Comparison of ENCODE assay signal across 9 cellular contexts in genomic region chr6:33192671-33193602, GRCh38. TPM values are rescaled to one million over a fixed set of nuclear protein-coding genes. Genes with fewer than 3 reads are reported as not detected.
DNase-seq lines count a peak whose midpoint lies in the region; FAIRE-seq and TF ChIP-seq lines count a peak whose summit lies in the region.
"Had no signal": no experiment of that assay in that cellular context is flagged by ENCODE, and none has a peak within 500 bp of the region (broad histone marks: within the 10 kb centered on the region; RNA-seq: fewer than 3 reads in every experiment).

No MANE protein-coding gene starts in this region.

- no peaks in the 10 kb centered on the region for H4K20me1 ChIP-seq in MM.1S (ENCODE audit: insufficient read depth, low read length)

- no peak overlapping the region for H3K9ac ChIP-seq in MM.1S (ENCODE audit: low read length)

- H3K27ac ChIP-seq in adrenal gland (no peak overlapping the region), MM.1S (ENCODE audit: low read length) (no peak overlapping the region)
- H3K27ac ChIP-seq: C4-2B had no signal

- peak in 1 of 6 experiments; percentile 2 for TF ChIP-seq CTCF in adrenal gland (IDR thresholded peaks at IDR 0.05)
- TF ChIP-seq CTCF in retinal pigment epithelial cell (conservative IDR thresholded peaks at IDR 0.05; ENCODE audit: low read depth, low read length), result no peak
- TF ChIP-seq CTCF in MM.1S (IDR thresholded peaks at IDR 0.05; ENCODE audit: low read length), result no peak

- peaks cover 3% of the 10 kb centered on the region; the same call in 1 of the 2 replicates for H3K79me2 ChIP-seq in MM.1S (ENCODE audit: low read length)

- H3K36me3 ChIP-seq in adrenal gland (replicated peaks in 1 of 2) (peaks cover 0 to 33% of the 10 kb centered on the region in 2 donors), MM.1S (replicated peaks; ENCODE audit: insufficient read depth, low read length) (no peaks in the 10 kb centered on the region; the same call in 1 of the 2 replicates)

- WGBS in adrenal gland, 4 donors, result 2 to 5% (median 2%) methylated on average over 21 to 71 of the region's 72 CpGs

- H2AFZ ChIP-seq in MM.1S (ENCODE audit: low read length), result no peak overlapping the region

- TF ChIP-seq POLR2A in adrenal gland (IDR thresholded peaks at IDR 0.05) (no peak), GM12892 (IDR thresholded peaks at IDR 0.05; ENCODE audit: low read depth, low read length) (no peak)

- H3K4me3 ChIP-seq in adrenal gland (peak overlapping the region in 2 of 4 donors; percentile 4 to 44), retinal pigment epithelial cell (ENCODE audit: low read length) (peak overlapping the region; percentile 47), MM.1S (ENCODE audit: low read length) (no peak overlapping the region)

- DNase-seq in NCI-H1436 (lab: John Stamatoyannopoulos, UW) (peak; percentile 20), NCI-H1436 treated with DMSO at 0.1 percent for 48 hours (lab: John Stamatoyannopoulos, UW) (no peak), adrenal gland (peak in 4 of 7 donors; percentile 23 to 53 (median 40)), hypothalamus (lab: John Stamatoyannopoulos, UW) (peak in 49 of 51 donors; percentile 13 to 87 (median 66)), retinal pigment epithelial cell (ENCODE audit: low read depth) (no peak), Kasumi-1 (lab: John Stamatoyannopoulos, UW) (no peak), GM12892 (ENCODE audit: insufficient read length) (no peak), MM.1S (no peak)

- H3K27me3 ChIP-seq in adrenal gland (peaks cover 13% of the 10 kb centered on the region), MM.1S (replicated peaks; ENCODE audit: insufficient read depth, low read length) (peaks cover 10% of the 10 kb centered on the region)

- FAIRE-seq in GM12892 (lab: Jason Lieb, UNC), result no peak

- H3K4me2 ChIP-seq in MM.1S (ENCODE audit: low read depth, low read length), result no peak overlapping the region

- intact Hi-C loops in adrenal gland (cut with DNase I), result no loop called here

- no peaks in the 10 kb centered on the region for H3F3A ChIP-seq in MM.1S (ENCODE audit: insufficient read depth, low read length)

- H3K9me3 ChIP-seq in adrenal gland (replicated peaks in 1 of 3) (no peaks in the 10 kb centered on the region), MM.1S (replicated peaks; ENCODE audit: insufficient read depth, low read length) (no peaks in the 10 kb centered on the region)

- H3K4me1 ChIP-seq in adrenal gland (replicated peaks in 1 of 2), result peaks cover 9 to 21% of the 10 kb centered on the region in 2 donors
- H3K4me1 ChIP-seq in MM.1S (ENCODE audit: low read length), result no peaks in the 10 kb centered on the region

- H3K9me2 ChIP-seq in MM.1S (replicated peaks; ENCODE audit: insufficient read depth, low read length), result no peaks in the 10 kb centered on the region

RNA-seq across cellular contexts. Expression of gene COL11A2, which starts 0.7 kb away (rescaled TPM):
- 1 to 10 TPM in 1 of 8 donors, under 1 TPM in 7; 0.11 to 1.9 (median 0.39) TPM for total RNA-seq in adrenal gland
- 1 to 10 TPM in 2 of 3 donors, under 1 TPM in 1; 0.05 to 7.2 (median 1.7) TPM for polyA plus RNA-seq in adrenal gland
- 0.83 TPM for polyA plus RNA-seq in GM12892 (2012; ENCODE audit: missing spikeins)

RNA-seq across cellular contexts. Expression of gene RXRB, which starts 7.5 kb away (rescaled TPM):
- 10 to 100 TPM; 15.8 to 63.8 (median 33.2) TPM for total RNA-seq in adrenal gland
- polyA plus RNA-seq in adrenal gland, result 10 to 100 TPM; 24.0 to 75.9 (median 64.2) TPM
- 22.8 TPM for polyA plus RNA-seq in GM12892 (2012; ENCODE audit: missing spikeins)

RNA-seq across cellular contexts. Expression of gene SLC39A7, which starts 7.7 kb away (rescaled TPM):
- 100 to 1,000 TPM in 6 of 8 donors, 10 to 100 TPM in 2; 91.6 to 239 (median 124) TPM for total RNA-seq in adrenal gland
- 100 to 1,000 TPM in 1 of 3 donors, 10 to 100 TPM in 2; 44.4 to 200 (median 53.3) TPM for polyA plus RNA-seq in adrenal gland
- 34.0 TPM for polyA plus RNA-seq in GM12892 (2012; ENCODE audit: missing spikeins)

RNA-seq across cellular contexts. Expression of gene HSD17B8, which starts 11.5 kb away (rescaled TPM):
- total RNA-seq in adrenal gland, result 10 to 100 TPM; 13.4 to 96.3 (median 43.7) TPM
- polyA plus RNA-seq in adrenal gland, result 10 to 100 TPM; 18.9 to 24.7 (median 22.8) TPM
- polyA plus RNA-seq in GM12892 (2012; ENCODE audit: missing spikeins), result 17.4 TPM

RNA-seq across cellular contexts. Expression of gene RING1, which starts 15.4 kb away (rescaled TPM):
- total RNA-seq in adrenal gland, result 10 to 100 TPM in 7 of 8 donors, 1 to 10 TPM in 1; 8.5 to 52.2 (median 31.3) TPM
- polyA plus RNA-seq in adrenal gland, result 100 to 1,000 TPM in 1 of 3 donors, 10 to 100 TPM in 2; 29.9 to 107 (median 84.5) TPM
- 19.7 TPM for polyA plus RNA-seq in GM12892 (2012; ENCODE audit: missing spikeins)

Comparison
In these comparisons a context has a peak if more than half of its experiments do, and no peak if none do; other contexts are left out.
1. DNase-seq: peak in NCI-H1436 (single experiment), adrenal gland (4 of 7) and hypothalamus (49 of 51); none in NCI-H1436 treated with DMSO at 0.1 percent for 48 hours (single experiment), retinal pigment epithelial cell (single experiment), Kasumi-1 (0 of 2), GM12892 (single experiment) and MM.1S (single experiment).